7 cellular contexts compared by ENCODE assay signal in the genomic region with DNA sequence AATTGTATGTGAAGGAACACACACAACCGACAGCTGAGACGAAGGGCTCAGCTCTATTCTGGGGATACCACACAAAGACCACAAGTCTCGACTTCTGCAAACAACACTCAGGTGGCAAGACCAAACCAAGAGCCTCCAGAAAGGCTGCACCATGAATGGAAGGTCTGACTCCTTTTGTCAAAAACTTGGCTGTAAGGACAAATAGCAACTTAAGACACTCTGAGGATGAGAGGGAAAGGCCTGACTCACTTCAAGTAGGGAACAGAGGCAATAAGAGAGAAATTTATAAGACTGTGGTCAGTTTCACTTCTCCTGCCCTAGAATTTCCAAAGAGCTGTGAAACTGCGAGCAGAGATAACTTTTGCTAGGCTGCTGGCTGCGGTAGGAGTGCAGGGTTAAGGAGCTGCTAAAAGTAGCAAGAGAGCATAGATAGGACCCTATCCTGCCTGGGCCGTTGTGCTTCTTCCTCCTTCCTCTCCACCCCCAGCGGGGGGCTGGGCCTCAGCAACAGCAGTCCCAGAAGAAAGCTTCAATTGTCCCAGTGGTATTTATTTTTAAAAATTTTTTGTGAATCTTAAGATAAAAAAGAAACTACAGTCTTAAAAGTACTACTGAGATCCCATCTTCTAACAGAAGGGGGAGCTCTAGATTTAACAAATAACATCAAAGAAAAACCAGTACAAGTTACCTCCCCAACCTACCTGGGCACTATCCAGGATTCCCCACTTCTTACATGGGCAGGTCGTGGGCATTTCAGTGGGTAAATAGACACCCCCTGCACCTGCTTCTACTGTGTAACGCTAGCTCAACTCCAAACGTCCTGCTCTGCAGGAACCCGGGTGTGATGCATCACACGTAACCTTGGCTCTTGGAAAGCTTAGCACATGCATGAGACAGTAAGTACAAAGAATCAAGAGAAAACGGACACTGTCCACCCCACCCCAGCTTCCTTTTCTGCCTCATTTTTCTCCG.
DNase-seq lines count a peak whose midpoint lies in the region; ATAC-seq, FAIRE-seq and TF ChIP-seq lines count a peak whose summit lies in the region.

No MANE protein-coding gene starts in this region.

- BruUV-seq in PC-9 (replicated peaks; lab: Mats Ljungman, UMichigan): no TSS peak

- peaks cover 37% of the 10 kb centered on the region for H3F3A ChIP-seq in PC-9 (ENCODE audit: insufficient read depth, low read depth)

- peaks cover 90% of the 10 kb centered on the region for H3K4me1 Mint-ChIP-seq in stimulated activated memory B cell treated with anti-CD40 and anti-IgM and Interleukin-4, amounts not matched to agents 10 μg/mL and 1 μg/mL and 100 μg/mL, for 72 hours

- peak; percentile 67 for FAIRE-seq in keratinocyte (lab: Jason Lieb, UNC)

- H3K79me2 ChIP-seq in PC-9 (ENCODE audit: low read depth) (peaks cover 19% of the 10 kb centered on the region), keratinocyte (ENCODE audit: control insufficient read depth, insufficient read depth, low read length) (peaks cover 21% of the 10 kb centered on the region)

- no peaks in the 10 kb centered on the region for H3K9me1 ChIP-seq in keratinocyte (ENCODE audit: control insufficient read depth, extremely low read depth, insufficient read depth, low read length)

- peak; percentile 94 for TF ChIP-seq CTCF in PC-9 (conservative IDR thresholded peaks at IDR 0.05)
- peak; percentile 13 to 57 (median 37) for TF ChIP-seq CTCF in keratinocyte (optimal IDR thresholded peaks at IDR 0.05 in 1 of 3, IDR thresholded peaks at IDR 0.05 in 1 of 3, conservative IDR thresholded peaks at IDR 0.05 in 1 of 3; ENCODE audit: extremely low read depth in 1 of 3, insufficient read depth in 2 of 3, low read length in 3 of 3)

- H4K20me1 ChIP-seq in PC-9 (ENCODE audit: insufficient read depth) (peaks cover 3% of the 10 kb centered on the region; the same call in 1 of the 2 replicates), keratinocyte (ENCODE audit: control insufficient read depth, extremely low read depth, insufficient read depth, low read length) (no peaks in the 10 kb centered on the region)

- peak; percentile 46 for ATAC-seq in GM19467 (IDR thresholded peaks at IDR 0.05; ENCODE audit: unreplicated experiment)
- peak; percentile 93 for ATAC-seq in stimulated activated memory B cell treated with anti-CD40 and anti-IgM and Interleukin-4, amounts not matched to agents 10 μg/mL and 1 μg/mL and 100 μg/mL, for 72 hours

- H3K27ac Mint-ChIP-seq in stimulated activated memory B cell treated with anti-CD40 and anti-IgM and Interleukin-4, amounts not matched to agents 10 μg/mL and 1 μg/mL and 100 μg/mL, for 72 hours: peak overlapping the region; percentile 76

- H3K27ac ChIP-seq in PC-9 (no peak overlapping the region), keratinocyte (ENCODE audit: control insufficient read depth, insufficient read depth, low read length) (no peak overlapping the region)

- H3K9me3 Mint-ChIP-seq in stimulated activated memory B cell treated with anti-CD40 and anti-IgM and Interleukin-4, amounts not matched to agents 10 μg/mL and 1 μg/mL and 100 μg/mL, for 72 hours: no peaks in the 10 kb centered on the region

- H2AFZ ChIP-seq in PC-9 (no peak overlapping the region), keratinocyte (ENCODE audit: control insufficient read depth, low read length) (no peak overlapping the region)

- intact Hi-C loops in PC-9 (cut with micrococcal nuclease; ENCODE audit: unreplicated experiment): loop anchor here (1.0 to 5.0 kb wide), 4 partner anchors 61 to 461 kb away; no protein-coding TSS in a partner anchor

- dilution Hi-C loops in keratinocyte (cut with MboI; ENCODE audit: extremely low pct_ligation_motif_present, low sequenced_read_pairs): loop anchor here (5.0 kb wide), 1 partner anchor 51 kb away; no protein-coding TSS in a partner anchor

- H3K4me2 ChIP-seq in PC-9 (no peak overlapping the region), keratinocyte (ENCODE audit: control insufficient read depth, extremely low read depth, insufficient read depth, low read depth, low read length) (peak overlapping the region; percentile 25)

- H3K9ac ChIP-seq in keratinocyte (ENCODE audit: control insufficient read depth, extremely low read depth, insufficient read depth, low read length): no peak overlapping the region

- CTCF ChIA-PET in PC-9 (lab: Charles Lee): interaction anchor here (0.5 to 1.2 kb wide), 13 partner anchors 51 to 1384 kb away, joined by 3 to 10 read pairs (median 4); no protein-coding TSS in a partner anchor

- H3K36me3 Mint-ChIP-seq in stimulated activated memory B cell treated with anti-CD40 and anti-IgM and Interleukin-4, amounts not matched to agents 10 μg/mL and 1 μg/mL and 100 μg/mL, for 72 hours: peaks cover 18% of the 10 kb centered on the region

- no peaks in the 10 kb centered on the region for H3K36me3 ChIP-seq in PC-9 (ENCODE audit: low read depth)
- peaks cover 9 to 14% of the 10 kb centered on the region in 2 experiments for H3K36me3 ChIP-seq in keratinocyte (ENCODE audit: control insufficient read depth in 2 of 2, extremely low read depth in 1 of 2, insufficient read depth in 2 of 2, low read length in 2 of 2)

- no peaks in the 10 kb centered on the region for H3K27me3 ChIP-seq in PC-9 (ENCODE audit: insufficient read depth, low read depth)
- no peaks in the 10 kb centered on the region for H3K27me3 ChIP-seq in keratinocyte (ENCODE audit: control insufficient read depth, extremely low read depth, insufficient read depth, low read length)

- in situ Hi-C loops in G401 (cut with HindIII; ENCODE audit: low sequenced_read_pairs): no loop called here

- H3K4me1 ChIP-seq in PC-9 (replicated peaks; ENCODE audit: insufficient read depth) (peaks cover 3% of the 10 kb centered on the region; the same call in 1 of the 2 replicates), keratinocyte (ENCODE audit: control insufficient read depth, extremely low read depth, insufficient read depth, low read length) (no peaks in the 10 kb centered on the region)

- POLR2A ChIA-PET in PC-9 (lab: Charles Lee; ENCODE audit: unreplicated experiment): interaction anchor here (0.5 to 1.1 kb wide), 2 partner anchors 51 to 210 kb away, joined by 3 to 10 read pairs; no protein-coding TSS in a partner anchor

- peak overlapping the region; percentile 69 for H3K4me3 Mint-ChIP-seq in stimulated activated memory B cell treated with anti-CD40 and anti-IgM and Interleukin-4, amounts not matched to agents 10 μg/mL and 1 μg/mL and 100 μg/mL, for 72 hours

- no peaks in the 10 kb centered on the region for H3K9me2 ChIP-seq in PC-9 (ENCODE audit: insufficient read depth)

- H3K4me3 ChIP-seq in PC-9: no peak overlapping the region
- no peak overlapping the region for H3K4me3 ChIP-seq in keratinocyte (ENCODE audit: control insufficient read depth in 2 of 3, extremely low read depth in 1 of 3, insufficient read depth in 2 of 3, low read depth in 1 of 3, low read length in 3 of 3)

- DNase-seq in G401 (ENCODE audit: low spot score) (peak; percentile 80), HS-5 (ENCODE audit: low read depth) (peak; percentile 24), PC-9 (peak; percentile 34 to 44), brain pericyte (ENCODE audit: low read depth, low spot score) (peak; percentile 36), keratinocyte (ENCODE audit: low read depth, low spot score) (no peak)

- H3K9me3 ChIP-seq in PC-9 (ENCODE audit: insufficient read depth, low read depth): no peaks in the 10 kb centered on the region
- no peaks in the 10 kb centered on the region for H3K9me3 ChIP-seq in keratinocyte (ENCODE audit: control insufficient read depth, low read depth, low read length)

- H3K27me3 Mint-ChIP-seq in stimulated activated memory B cell treated with anti-CD40 and anti-IgM and Interleukin-4, amounts not matched to agents 10 μg/mL and 1 μg/mL and 100 μg/mL, for 72 hours: no peaks in the 10 kb centered on the region
